19 cellular contexts compared by ENCODE assay signal in the genomic region with DNA sequence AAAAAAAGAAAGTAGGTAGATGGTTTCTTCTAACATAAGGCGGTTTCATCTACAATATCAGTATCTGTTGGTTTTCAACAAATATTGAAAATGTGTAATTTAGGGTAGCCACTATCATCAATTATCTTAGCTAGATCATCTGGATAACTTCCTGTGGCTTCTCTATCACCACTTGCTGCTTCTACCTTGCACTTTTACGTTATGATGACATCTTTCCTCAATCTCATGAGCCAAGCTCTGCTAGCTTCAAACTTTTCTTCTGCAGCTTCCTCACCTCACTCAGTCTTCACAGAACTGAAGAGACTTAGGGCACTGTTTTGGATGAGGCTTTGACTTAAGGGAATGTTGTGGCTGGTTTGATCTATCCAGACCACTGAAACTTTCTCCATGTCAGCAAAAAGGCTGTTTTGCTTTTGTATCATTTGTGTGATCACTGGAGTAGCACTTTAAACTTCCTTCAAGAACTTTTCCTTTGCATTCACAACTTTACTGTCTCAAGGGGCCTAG.
DNase-seq lines count a peak whose midpoint lies in the region; ATAC-seq, FAIRE-seq and TF ChIP-seq lines count a peak whose summit lies in the region.
"Had no signal": no experiment of that assay in that cellular context is flagged by ENCODE, and none has a peak within 500 bp of the region (broad histone marks: within the 10 kb centered on the region; RNA-seq: fewer than 3 reads in every experiment).

No MANE protein-coding gene starts in this region.

- intact Hi-C loops in K562 (cut with micrococcal nuclease), result no loop called here

- BruUV-seq in K562 (replicated peaks; lab: Mats Ljungman, UMichigan), result no TSS peak

- no peak overlapping the region; a peak in 1 of 20 replicates for H3K4me3 ChIP-seq in BLaER1 treated with 17β-estradiol and CSF1 and Interleukin-3, amounts not matched to agents 10 nM and 100 nM
- H3K4me3 ChIP-seq in K562, result no peak overlapping the region
- H3K4me3 ChIP-seq: PC-9, transverse colon had no signal

- ATAC-seq in T-cell (replicated peaks in 1 of 4) (no peak), K562 (no peak), GM21367 (IDR thresholded peaks at IDR 0.05; ENCODE audit: unreplicated experiment) (no peak), GM18868 (IDR thresholded peaks at IDR 0.05; ENCODE audit: unreplicated experiment) (no peak)
- ATAC-seq: left lobe of liver, SK-N-SH treated with all-trans-retinoic acid at 6 μM for 48 hours had no signal

- peak overlapping the region; percentile 31 to 79 (median 60) for H3K4me2 ChIP-seq in BLaER1 treated with 17β-estradiol and CSF1 and Interleukin-3, amounts not matched to agents 10 nM and 100 nM
- no peak overlapping the region for H3K4me2 ChIP-seq in K562 (ENCODE audit: insufficient read depth, low read length)
- H3K4me2 ChIP-seq: PC-9 had no signal

- POLR2A ChIA-PET in T-cell (lab: Charles Lee) (no interaction called here), K562 (lab: Yijun Ruan, JAX) (no interaction called here)

- in situ Hi-C loops in K562 (cut with MboI), result no loop called here

- no peak for TF ChIP-seq RAD21 in K562 (CRISPR knock-in tag; conservative IDR thresholded peaks at IDR 0.05 in 1 of 2, IDR thresholded peaks at IDR 0.05 in 1 of 2)

- peak overlapping the region; percentile 3 to 58 (median 51); a peak in 16 of 22 replicates for H3K27ac ChIP-seq in BLaER1 treated with 17β-estradiol and CSF1 and Interleukin-3, amounts not matched to agents 10 nM and 100 nM
- no peak overlapping the region for H3K27ac ChIP-seq in K562 (ENCODE audit: extremely low read depth, low read depth, low read length)
- H3K27ac ChIP-seq: PC-9, transverse colon had no signal

- no peak for TF ChIP-seq POLR2A in K562 (conservative IDR thresholded peaks at IDR 0.05)

- no peaks in the 10 kb centered on the region for H3K9me3 ChIP-seq in BLaER1 treated with 17β-estradiol and CSF1 and Interleukin-3, amounts not matched to agents 10 nM and 100 nM (replicated peaks in 1 of 11)
- H3K9me3 ChIP-seq in K562 (replicated peaks; ENCODE audit: control insufficient read depth, insufficient read depth, low read depth, low read length), result no peaks in the 10 kb centered on the region
- H3K9me3 ChIP-seq: transverse colon had no signal

- DNase-seq in GF-D8 (lab: John Stamatoyannopoulos, UW), result peak; percentile 17
- DNase-seq in T-cell, result no peak
- DNase-seq in K562 (ENCODE audit: extremely low read depth in 1 of 4, low spot score in 3 of 4), result no peak
- no peak for DNase-seq in NCI-H748 treated with DMSO at 0.1 percent for 48 hours (lab: John Stamatoyannopoulos, UW)
- DNase-seq: activated effector memory CD4-positive, alpha-beta T cell treated with Interleukin-2 at 50 U/mL for 16 hours; effector CD8-positive, alpha-beta T cell; hypothalamus; NCI-H1105 treated with DMSO at 0.1 percent for 48 hours; NCI-H446; PC-9; transverse colon had no signal

- H3K9ac ChIP-seq in BLaER1 treated with 17β-estradiol and CSF1 and Interleukin-3, amounts not matched to agents 10 nM and 100 nM, result peak overlapping the region in 7 of 11 experiments; percentile 5 to 55 (median 31); a peak in 8 of 22 replicates
- H3K9ac ChIP-seq in K562 (ENCODE audit: insufficient read depth in 1 of 2, low read depth in 2 of 2, low read length in 2 of 2), result no peak overlapping the region

- H3K4me3 Mint-ChIP-seq in T-cell, result no peak overlapping the region
- H3K4me3 Mint-ChIP-seq: CD14-positive monocyte had no signal

- H3K79me2 ChIP-seq in K562 (ENCODE audit: control insufficient read depth, insufficient read depth, low read length), result no peaks in the 10 kb centered on the region

- FAIRE-seq in K562 (lab: Jason Lieb, UNC), result no peak
- FAIRE-seq: bronchial epithelial cell had no signal

- H3K9me3 Mint-ChIP-seq in T-cell, result no peaks in the 10 kb centered on the region
- H3K9me3 Mint-ChIP-seq: CD14-positive monocyte had no signal

- H3K9me1 ChIP-seq in K562 (ENCODE audit: control insufficient read depth, insufficient read depth, low read length), result no peaks in the 10 kb centered on the region

- peaks cover 25% of the 10 kb centered on the region for H3K36me3 Mint-ChIP-seq in T-cell

- no peak overlapping the region for H2AFZ ChIP-seq in K562 (ENCODE audit: low read depth, low read length)
- H2AFZ ChIP-seq: PC-9 had no signal

- TF ChIP-seq CTCF in K562 (IDR thresholded peaks at IDR 0.05 in 2 of 3, conservative IDR thresholded peaks at IDR 0.05 in 1 of 3; ENCODE audit: insufficient read depth in 2 of 3, low read depth in 1 of 3, low read length in 3 of 3), result no peak

- 69% methylated on average over 2 of the region's 2 CpGs for WGBS in K562 (ENCODE audit: insufficient coverage, low coverage, missing lambda C conversion rate)

- peaks cover 17 to 24% (median 21%) of the 10 kb centered on the region in 3 donors for H3K4me1 Mint-ChIP-seq in T-cell

- peaks cover 0 to 5% (median 0%) of the 10 kb centered on the region in 11 experiments; a peak in 2 of 22 replicates for H4K20me1 ChIP-seq in BLaER1 treated with 17β-estradiol and CSF1 and Interleukin-3, amounts not matched to agents 10 nM and 100 nM
- H4K20me1 ChIP-seq in K562 (replicated peaks; ENCODE audit: control insufficient read depth, insufficient read depth, low read length), result no peaks in the 10 kb centered on the region

- H3K27ac Mint-ChIP-seq in T-cell, result peak overlapping the region; percentile 70 to 80
- H3K27ac Mint-ChIP-seq: progenitor cell of endocrine pancreas had no signal

- no peaks in the 10 kb centered on the region for H3K27me3 ChIP-seq in BLaER1 treated with 17β-estradiol and CSF1 and Interleukin-3, amounts not matched to agents 10 nM and 100 nM
- no peaks in the 10 kb centered on the region for H3K27me3 ChIP-seq in K562 (ENCODE audit: control insufficient read depth in 2 of 2, insufficient read depth in 2 of 2, low read length in 2 of 2)
- H3K27me3 ChIP-seq: transverse colon had no signal

- CTCF ChIA-PET in T-cell (lab: Charles Lee), result no interaction called here
- CTCF ChIA-PET in K562 (lab: Yijun Ruan, JAX; ENCODE audit: low intra/inter-chr PET ratio), result no interaction called here

- peaks cover 5 to 56% (median 32%) of the 10 kb centered on the region in 11 experiments; a peak in 18 of 22 replicates for H3K36me3 ChIP-seq in BLaER1 treated with 17β-estradiol and CSF1 and Interleukin-3, amounts not matched to agents 10 nM and 100 nM
- H3K36me3 ChIP-seq in K562 (ENCODE audit: control insufficient read depth, insufficient read depth, low read length), result no peaks in the 10 kb centered on the region

- no peak for TF ChIP-seq EP300 in K562 (IDR thresholded peaks at IDR 0.05; ENCODE audit: low read length)

- H3K4me1 ChIP-seq in BLaER1 treated with 17β-estradiol and CSF1 and Interleukin-3, amounts not matched to agents 10 nM and 100 nM, result peaks cover 21 to 37% (median 31%) of the 10 kb centered on the region in 10 experiments
- no peaks in the 10 kb centered on the region for H3K4me1 ChIP-seq in K562 (replicated peaks in 1 of 2; ENCODE audit: control insufficient read depth in 2 of 2, insufficient read depth in 2 of 2, low read length in 2 of 2)

- H3K27me3 Mint-ChIP-seq in T-cell, result no peaks in the 10 kb centered on the region
- H3K27me3 Mint-ChIP-seq: progenitor cell of endocrine pancreas had no signal

TF ChIP-seq in K562, 482 proteins besides CTCF, POLR2A, EP300 and RAD21:
- TF ChIP-seq MAFF (IDR thresholded peaks at IDR 0.05; ENCODE audit: low read length) (0 out of 2 replicates have a peak, but pooled peaks have one; percentile 3), MAFK (IDR thresholded peaks at IDR 0.05; ENCODE audit: low read length) (0 out of 2 replicates have a peak, but pooled peaks have one; percentile 19), MEF2D (tag; conservative IDR thresholded peaks at IDR 0.05; ENCODE audit: low read depth) (no peak), ZNF316 (IDR thresholded peaks at IDR 0.05) (peak; percentile 77), GABPB1 (CRISPR knock-in tag; IDR thresholded peaks at IDR 0.05) (no peak), C11orf30 (IDR thresholded peaks at IDR 0.05; ENCODE audit: low read depth) (peak; percentile 43; the same call in 1 of the 2 replicates), MAFG (tag; conservative IDR thresholded peaks at IDR 0.05) (peak; percentile 54; the same call in 1 of the 2 replicates)

Comparison
In these comparisons a context has a peak if more than half of its experiments do, and no peak if none do; other contexts are left out.
1. H3K9ac ChIP-seq: peak in BLaER1 treated with 17β-estradiol and CSF1 and Interleukin-3, amounts not matched to agents 10 nM and 100 nM (7 of 11); none in K562 (0 of 2).